8 cellular contexts compared by ENCODE assay signal in genomic region chr1:32273389-32274208, GRCh38. TPM values are rescaled to one million over a fixed set of nuclear protein-coding genes. Genes with fewer than 3 reads are reported as not detected.
DNase-seq lines count a peak whose midpoint lies in the region; ATAC-seq and TF ChIP-seq lines count a peak whose summit lies in the region.

No MANE protein-coding gene starts in this region.

- H3K9me3 ChIP-seq in DOHH2 (ENCODE audit: control insufficient read depth, insufficient read depth, low read length): no peaks in the 10 kb centered on the region

- peaks cover 24% of the 10 kb centered on the region for H3K79me2 ChIP-seq in DOHH2 (ENCODE audit: control insufficient read depth, low read length)

- H3K4me2 ChIP-seq in DOHH2 (ENCODE audit: low read length): peak overlapping the region; percentile 88

- TF ChIP-seq CTCF in DOHH2 (IDR thresholded peaks at IDR 0.05; ENCODE audit: low read depth, low read length, poor library complexity, severe bottlenecking): no peak
- TF ChIP-seq CTCF in type B pancreatic cell (conservative IDR thresholded peaks at IDR 0.05): no peak

- peak overlapping the region; percentile 79 for H3K27ac ChIP-seq in DOHH2 (ENCODE audit: low read depth, low read length)

- ATAC-seq in memory B cell (ENCODE audit: low read depth): peak; percentile 81
- ATAC-seq in GM21737 (IDR thresholded peaks at IDR 0.05; ENCODE audit: unreplicated experiment): no peak

- peaks cover 61% of the 10 kb centered on the region for H3K4me1 Mint-ChIP-seq in activated T-cell treated with anti-CD3 and anti-CD28 coated beads, Interleukin-2, amount 50 U/mL, for 24 hours (ENCODE audit: low read depth)
- H3K4me1 Mint-ChIP-seq in memory B cell (peaks cover 24% of the 10 kb centered on the region), type B pancreatic cell (ENCODE audit: unreplicated experiment) (peaks cover 19% of the 10 kb centered on the region)

- H3K27me3 Mint-ChIP-seq in activated T-cell treated with anti-CD3 and anti-CD28 coated beads, Interleukin-2, amount 50 U/mL, for 24 hours: no peaks in the 10 kb centered on the region
- H3K27me3 Mint-ChIP-seq in memory B cell: no peaks in the 10 kb centered on the region
- peaks cover 13% of the 10 kb centered on the region for H3K27me3 Mint-ChIP-seq in type B pancreatic cell

- peak overlapping the region; percentile 63 for H3K4me3 Mint-ChIP-seq in activated T-cell treated with anti-CD3 and anti-CD28 coated beads, Interleukin-2, amount 50 U/mL, for 24 hours
- H3K4me3 Mint-ChIP-seq in memory B cell (peak overlapping the region; percentile 65), type B pancreatic cell (peak overlapping the region; percentile 47)

- H3K27me3 ChIP-seq in DOHH2 (ENCODE audit: control insufficient read depth, low read length): no peaks in the 10 kb centered on the region

- peak overlapping the region; percentile 57 for H3K4me3 ChIP-seq in DOHH2 (ENCODE audit: low read length)

- H3K9me3 Mint-ChIP-seq in activated T-cell treated with anti-CD3 and anti-CD28 coated beads, Interleukin-2, amount 50 U/mL, for 24 hours: no peaks in the 10 kb centered on the region
- no peaks in the 10 kb centered on the region for H3K9me3 Mint-ChIP-seq in memory B cell
- H3K9me3 Mint-ChIP-seq in type B pancreatic cell: no peaks in the 10 kb centered on the region

- H3F3A ChIP-seq in DOHH2 (ENCODE audit: control insufficient read depth, insufficient read depth): peaks cover 12% of the 10 kb centered on the region

- H3K9me2 ChIP-seq in DOHH2 (replicated peaks; ENCODE audit: control insufficient read depth, low read length): no peaks in the 10 kb centered on the region

- H3K36me3 ChIP-seq in DOHH2 (ENCODE audit: control insufficient read depth, low read length): peaks cover 44% of the 10 kb centered on the region

- H3K27ac Mint-ChIP-seq in activated T-cell treated with anti-CD3 and anti-CD28 coated beads, Interleukin-2, amount 50 U/mL, for 24 hours: peak overlapping the region; percentile 95
- H3K27ac Mint-ChIP-seq in memory B cell (peak overlapping the region; percentile 33), type B pancreatic cell (peak overlapping the region; percentile 55)

- peaks cover 42% of the 10 kb centered on the region for H3K4me1 ChIP-seq in DOHH2 (ENCODE audit: control insufficient read depth, low read length)

- H3K36me3 Mint-ChIP-seq in activated T-cell treated with anti-CD3 and anti-CD28 coated beads, Interleukin-2, amount 50 U/mL, for 24 hours (ENCODE audit: low read depth): peaks cover 69% of the 10 kb centered on the region
- peaks cover 10% of the 10 kb centered on the region for H3K36me3 Mint-ChIP-seq in memory B cell
- H3K36me3 Mint-ChIP-seq in type B pancreatic cell: no peaks in the 10 kb centered on the region

- no peaks in the 10 kb centered on the region for H4K20me1 ChIP-seq in DOHH2 (ENCODE audit: control insufficient read depth, insufficient read depth, low read depth, low read length)

- peak; percentile 91 for DNase-seq in NCI-H69 (lab: John Stamatoyannopoulos, UW)
- peak; percentile 80 for DNase-seq in activated T-cell treated with anti-CD3 and anti-CD28 coated beads, Interleukin-2, amount 50 U/mL, for 24 hours
- DNase-seq in memory B cell (ENCODE audit: low spot score in 2 of 2): no peak
- no peak for DNase-seq in type B pancreatic cell (ENCODE audit: extremely low spot score, unreplicated experiment)
- DNase-seq in NCI-H2171 treated with DMSO at 0.1 percent for 48 hours (lab: John Stamatoyannopoulos, UW): no peak
- DNase-seq in Kasumi-1 (lab: John Stamatoyannopoulos, UW): no peak

RNA-seq across cellular contexts. Expression of gene HDAC1, which starts 18.3 kb away (rescaled TPM):
- total RNA-seq in type B pancreatic cell (ENCODE audit: low replicate concordance): 108 and 114 TPM in 2 replicates

RNA-seq across cellular contexts. Expression of gene LCK, which starts 22.5 kb away (rescaled TPM):
- total RNA-seq in type B pancreatic cell (ENCODE audit: low replicate concordance): not detected in 2 replicates

RNA-seq across cellular contexts. Expression of gene FAM167B, which starts 26.6 kb away (rescaled TPM):
- 1.4 and 2.1 TPM in 2 replicates for total RNA-seq in type B pancreatic cell (ENCODE audit: low replicate concordance)

RNA-seq across cellular contexts. Expression of gene EIF3I, which starts 51.4 kb away (rescaled TPM):
- total RNA-seq in type B pancreatic cell (ENCODE audit: low replicate concordance): 162 and 179 TPM in 2 replicates

RNA-seq across cellular contexts. Expression of gene TMEM234, which starts 51.4 kb away (rescaled TPM):
- total RNA-seq in type B pancreatic cell (ENCODE audit: low replicate concordance): 33.9 and 35.4 TPM in 2 replicates

Comparison
In these comparisons a context has a peak if more than half of its experiments do, and no peak if none do; other contexts are left out.
1. DNase-seq: peak in NCI-H69 (single experiment) and activated T-cell treated with anti-CD3 and anti-CD28 coated beads, Interleukin-2, amount 50 U/mL, for 24 hours (single experiment); none in memory B cell (0 of 2), type B pancreatic cell (single experiment), NCI-H2171 treated with DMSO at 0.1 percent for 48 hours (single experiment) and Kasumi-1 (0 of 2).
2. H3K27ac Mint-ChIP-seq: peak in every context shown above with its lines; median percentile 95 in activated T-cell treated with anti-CD3 and anti-CD28 coated beads, Interleukin-2, amount 50 U/mL, for 24 hours; 55 in type B pancreatic cell; 33 in memory B cell.
3. Peak in every context shown above with its lines, with median percentiles within 50 percentile points of each other: H3K4me3 Mint-ChIP-seq.